ENCODE assay signal across 1 cellular context in genomic region chr14:70237710-70238109, GRCh38.
A peak's percentile ranks its signal among the peaks of the same experiment; 100 is the strongest.
TF ChIP-seq lines count a peak whose summit lies in the region.

No MANE protein-coding gene starts in this region.

TF ChIP-seq in K562, 482 proteins besides CTCF, POLR2A, EP300 and RAD21 (continued from another document and continues in another):
- peak in 1 of 3 experiments; percentile 78; a peak in 2 of 6 replicates for TF ChIP-seq ZBTB11 (CRISPR knock-in tag; IDR thresholded peaks at IDR 0.05)
- no peak for TF ChIP-seq ZC3H11A (IDR thresholded peaks at IDR 0.05; ENCODE audit: low read depth, low read length)
- TF ChIP-seq ZNF277 (CRISPR knock-in tag; IDR thresholded peaks at IDR 0.05; ENCODE audit: borderline replicate concordance) = no peak
- TF ChIP-seq MYNN (IDR thresholded peaks at IDR 0.05) = peak; percentile 81
- TF ChIP-seq MYNN (CRISPR knock-in tag; IDR thresholded peaks at IDR 0.05) = no peak
- TF ChIP-seq, protein P1, sequence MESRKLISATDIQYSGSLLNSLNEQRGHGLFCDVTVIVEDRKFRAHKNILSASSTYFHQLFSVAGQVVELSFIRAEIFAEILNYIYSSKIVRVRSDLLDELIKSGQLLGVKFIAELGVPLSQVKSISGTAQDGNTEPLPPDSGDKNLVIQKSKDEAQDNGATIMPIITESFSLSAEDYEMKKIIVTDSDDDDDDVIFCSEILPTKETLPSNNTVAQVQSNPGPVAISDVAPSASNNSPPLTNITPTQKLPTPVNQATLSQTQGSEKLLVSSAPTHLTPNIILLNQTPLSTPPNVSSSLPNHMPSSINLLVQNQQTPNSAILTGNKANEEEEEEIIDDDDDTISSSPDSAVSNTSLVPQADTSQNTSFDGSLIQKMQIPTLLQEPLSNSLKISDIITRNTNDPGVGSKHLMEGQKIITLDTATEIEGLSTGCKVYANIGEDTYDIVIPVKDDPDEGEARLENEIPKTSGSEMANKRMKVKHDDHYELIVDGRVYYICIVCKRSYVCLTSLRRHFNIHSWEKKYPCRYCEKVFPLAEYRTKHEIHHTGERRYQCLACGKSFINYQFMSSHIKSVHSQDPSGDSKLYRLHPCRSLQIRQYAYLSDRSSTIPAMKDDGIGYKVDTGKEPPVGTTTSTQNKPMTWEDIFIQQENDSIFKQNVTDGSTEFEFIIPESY (CRISPR knock-in tag; IDR thresholded peaks at IDR 0.05) = no peak
- no peak for TF ChIP-seq POLR2AphosphoS2 (IDR thresholded peaks at IDR 0.05; ENCODE audit: low read length)
- no peak for TF ChIP-seq ZNF695 (CRISPR knock-in tag; IDR thresholded peaks at IDR 0.05)
- TF ChIP-seq POU5F1 (IDR thresholded peaks at IDR 0.05; ENCODE audit: borderline replicate concordance, low read depth, low read length, partially characterized antibody) = no peak
- TF ChIP-seq, protein P2, sequence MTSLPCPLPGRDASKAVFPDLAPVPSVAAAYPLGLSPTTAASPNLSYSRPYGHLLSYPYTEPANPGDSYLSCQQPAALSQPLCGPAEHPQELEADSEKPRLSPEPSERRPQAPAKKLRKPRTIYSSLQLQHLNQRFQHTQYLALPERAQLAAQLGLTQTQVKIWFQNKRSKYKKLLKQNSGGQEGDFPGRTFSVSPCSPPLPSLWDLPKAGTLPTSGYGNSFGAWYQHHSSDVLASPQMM (CRISPR knock-in tag; IDR thresholded peaks at IDR 0.05) = no peak
- no peak for TF ChIP-seq ZNF79 (CRISPR knock-in tag; IDR thresholded peaks at IDR 0.05; ENCODE audit: low read depth)
- TF ChIP-seq GABPA (tag; conservative IDR thresholded peaks at IDR 0.05; ENCODE audit: low read depth) = peak; percentile 47
- TF ChIP-seq POLR3A (IDR thresholded peaks at IDR 0.05; ENCODE audit: borderline replicate concordance, extremely low read depth, insufficient read depth, insufficient read length) = no peak
- TF ChIP-seq, protein P3, sequence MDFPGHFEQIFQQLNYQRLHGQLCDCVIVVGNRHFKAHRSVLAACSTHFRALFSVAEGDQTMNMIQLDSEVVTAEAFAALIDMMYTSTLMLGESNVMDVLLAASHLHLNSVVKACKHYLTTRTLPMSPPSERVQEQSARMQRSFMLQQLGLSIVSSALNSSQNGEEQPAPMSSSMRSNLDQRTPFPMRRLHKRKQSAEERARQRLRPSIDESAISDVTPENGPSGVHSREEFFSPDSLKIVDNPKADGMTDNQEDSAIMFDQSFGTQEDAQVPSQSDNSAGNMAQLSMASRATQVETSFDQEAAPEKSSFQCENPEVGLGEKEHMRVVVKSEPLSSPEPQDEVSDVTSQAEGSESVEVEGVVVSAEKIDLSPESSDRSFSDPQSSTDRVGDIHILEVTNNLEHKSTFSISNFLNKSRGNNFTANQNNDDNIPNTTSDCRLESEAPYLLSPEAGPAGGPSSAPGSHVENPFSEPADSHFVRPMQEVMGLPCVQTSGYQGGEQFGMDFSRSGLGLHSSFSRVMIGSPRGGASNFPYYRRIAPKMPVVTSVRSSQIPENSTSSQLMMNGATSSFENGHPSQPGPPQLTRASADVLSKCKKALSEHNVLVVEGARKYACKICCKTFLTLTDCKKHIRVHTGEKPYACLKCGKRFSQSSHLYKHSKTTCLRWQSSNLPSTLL (IDR thresholded peaks at IDR 0.05) = no peak
- no peak for TF ChIP-seq ZC3H8 (IDR thresholded peaks at IDR 0.05)
- no peak for TF ChIP-seq MTA1 (IDR thresholded peaks at IDR 0.05; ENCODE audit: borderline replicate concordance)
- no peak for TF ChIP-seq CEBPZ (IDR thresholded peaks at IDR 0.05; ENCODE audit: borderline replicate concordance, low read depth, low read length)
- TF ChIP-seq ZNF217 (CRISPR knock-in tag; IDR thresholded peaks at IDR 0.05) = no peak
- peak; percentile 99 for TF ChIP-seq GATA2 (CRISPR knock-in tag; IDR thresholded peaks at IDR 0.05)
- TF ChIP-seq NR4A1 (CRISPR knock-in tag; IDR thresholded peaks at IDR 0.05) = no peak
- peak; percentile 76; the same call in 1 of the 2 replicates for TF ChIP-seq NR4A1 (tag; IDR thresholded peaks at IDR 0.05)
- peak; percentile 83 to 91 for TF ChIP-seq ARNT (IDR thresholded peaks at IDR 0.05)
- TF ChIP-seq TSHZ1 (CRISPR knock-in tag; IDR thresholded peaks at IDR 0.05) = no peak
- TF ChIP-seq CBX5 (IDR thresholded peaks at IDR 0.05; ENCODE audit: borderline replicate concordance, low read depth) = peak; percentile 43; the same call in 1 of the 2 replicates
- no peak for TF ChIP-seq FOXA1 (IDR thresholded peaks at IDR 0.05; ENCODE audit: borderline replicate concordance)
- no peak for TF ChIP-seq CHD4 (IDR thresholded peaks at IDR 0.05; ENCODE audit: insufficient read depth, insufficient replicate concordance, low read depth, low read length, poor library complexity, severe bottlenecking)
- no peak for TF ChIP-seq NKRF (IDR thresholded peaks at IDR 0.05; ENCODE audit: borderline replicate concordance)
- TF ChIP-seq ZNF57 (CRISPR knock-in tag; IDR thresholded peaks at IDR 0.05) = no peak
- TF ChIP-seq TAF7 (tag; IDR thresholded peaks at IDR 0.05) = no peak
- TF ChIP-seq, protein P4, sequence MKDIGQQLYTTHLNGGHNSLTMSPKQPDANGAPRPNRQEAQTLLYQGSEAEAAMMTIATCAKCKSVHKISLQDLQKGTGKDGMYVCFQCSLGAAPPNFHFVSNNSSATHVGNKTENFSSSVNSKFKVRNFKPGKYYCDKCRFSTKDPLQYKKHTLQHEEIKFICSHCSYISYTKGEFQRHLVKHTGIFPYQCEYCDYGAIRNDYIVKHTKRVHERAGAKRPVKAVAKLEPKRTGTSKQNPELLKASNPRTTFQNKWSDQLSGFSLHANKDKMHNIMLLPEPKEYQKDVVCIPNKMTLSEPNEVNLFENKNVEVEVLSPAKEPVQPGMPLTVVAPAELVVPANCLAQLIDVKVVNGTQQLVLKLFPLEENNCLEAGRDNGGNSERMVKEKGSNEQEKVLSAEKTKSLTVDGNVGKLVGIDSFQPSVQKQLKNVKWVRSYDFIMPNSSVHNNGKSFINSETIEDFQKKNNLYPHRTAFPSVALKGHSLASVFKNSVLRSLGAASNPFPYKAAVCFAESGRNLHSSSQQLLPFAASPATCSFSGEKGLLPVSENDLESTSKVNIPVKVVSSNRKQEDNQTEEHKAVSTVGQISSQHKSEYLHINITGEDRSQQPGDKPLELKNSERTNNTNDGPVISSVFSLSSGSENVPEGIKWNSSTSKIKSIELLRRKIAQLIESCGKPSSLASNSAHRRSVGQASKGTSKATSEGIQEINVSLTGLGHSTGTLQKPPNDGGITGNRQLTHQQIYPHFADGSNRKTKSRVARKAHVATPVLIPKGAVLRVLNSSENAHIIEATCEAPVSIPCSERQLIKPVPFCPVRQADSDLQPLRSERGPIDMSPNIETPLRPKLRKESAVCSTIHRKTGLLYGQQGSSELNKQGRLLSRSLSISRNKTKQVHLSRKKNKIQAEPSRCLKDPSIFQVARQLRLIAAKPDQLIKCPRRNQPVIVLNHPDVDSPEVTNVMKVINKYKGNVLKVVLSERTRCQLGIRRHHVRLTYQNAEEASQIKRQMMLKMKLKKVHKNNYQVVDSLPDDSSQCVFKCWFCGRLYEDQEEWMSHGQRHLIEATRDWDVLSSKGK (CRISPR knock-in tag; IDR thresholded peaks at IDR 0.05) = no peak
- TF ChIP-seq KLF13 (tag; IDR thresholded peaks at IDR 0.05; ENCODE audit: borderline replicate concordance, low read depth) = no peak
